In the genomic region with DNA sequence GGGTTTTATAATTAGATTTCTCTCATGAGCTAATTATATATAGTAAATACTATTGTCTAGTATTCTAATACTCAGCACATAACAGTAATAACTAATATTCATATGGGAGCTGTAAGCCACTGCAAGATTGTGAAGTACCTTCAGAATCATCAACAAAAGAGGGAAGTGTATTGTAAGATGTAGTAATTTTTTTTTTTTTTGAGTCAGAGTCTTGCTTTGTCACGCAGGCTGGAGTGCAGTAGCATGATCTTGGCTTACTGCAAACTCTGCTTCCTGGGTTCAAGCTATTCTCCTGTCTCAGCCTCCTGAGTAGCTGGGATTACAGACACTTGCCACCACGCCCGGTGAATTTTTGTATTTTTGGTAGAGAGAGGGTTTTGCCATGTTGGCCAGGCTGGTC, we compare ENCODE assay signal across 31 cellular contexts. TPM values are rescaled to one million over a fixed set of nuclear protein-coding genes. Genes with fewer than 3 reads are reported as not detected.
"Had no signal": no experiment of that assay in that cellular context is flagged by ENCODE, and none has a peak within 500 bp of the region (broad histone marks: within the 10 kb centered on the region; RNA-seq: fewer than 3 reads in every experiment).

No MANE protein-coding gene starts in this region.

- H3K9me3 ChIP-seq: thyroid gland had no signal

- H3K9me3 Mint-ChIP-seq: activated CD4-positive, alpha-beta T cell treated with anti-CD3 and anti-CD28 coated beads, Interleukin-2, amount 10 ng/mL, durations not matched to agents 24 days and 14 days; activated CD8-positive, alpha-beta T cell treated with anti-CD3 and anti-CD28 coated beads for 36 hours; activated naive CD4-positive, alpha-beta T cell treated with anti-CD3 and anti-CD28 coated beads, Interleukin-2, amount 10 ng/mL, durations not matched to agents 7 days and 5 days; activated naive CD8-positive, alpha-beta T cell treated with anti-CD3 and anti-CD28 coated beads, Interleukin-2, amount 50 U/mL, for 24 hours; immature natural killer cell; neural progenitor cell; T-helper 1 cell treated with Interleukin-12 subunit alpha and Interleukin-12 subunit beta and Interleukin-4 antibody, amounts not matched to agents 30 μg/mL and 1 μg/mL, for 36 hours had no signal

- H3K27me3 Mint-ChIP-seq: activated naive CD4-positive, alpha-beta T cell treated with anti-CD3 and anti-CD28 coated beads, Interleukin-2, amount 10 ng/mL, durations not matched to agents 7 days and 5 days; progenitor cell of endocrine pancreas had no signal

- H3K4me3 ChIP-seq: cardiac muscle cell, hepatocyte, lung, neural progenitor cell, thyroid gland had no signal

- H3K27ac Mint-ChIP-seq: activated CD4-positive, alpha-beta T cell treated with anti-CD3 and anti-CD28 coated beads, Interleukin-2, amount 10 ng/mL, durations not matched to agents 24 days and 14 days; activated CD8-positive, alpha-beta memory T cell treated with anti-CD3 and anti-CD28 coated beads, Interleukin-2, amount 10 ng/mL, durations not matched to agents 7 days and 5 days; activated CD8-positive, alpha-beta T cell treated with anti-CD3 and anti-CD28 coated beads for 36 hours; activated naive CD4-positive, alpha-beta T cell treated with anti-CD3 and anti-CD28 coated beads, Interleukin-2, amount 10 ng/mL, durations not matched to agents 7 days and 5 days; activated naive CD8-positive, alpha-beta T cell treated with anti-CD3 and anti-CD28 coated beads, Interleukin-2, amount 50 U/mL, for 24 hours; immature natural killer cell; neural progenitor cell; progenitor cell of endocrine pancreas; T-helper 1 cell treated with Interleukin-12 subunit alpha and Interleukin-12 subunit beta and Interleukin-4 antibody, amounts not matched to agents 30 μg/mL and 1 μg/mL, for 36 hours had no signal

- H3K4me1 ChIP-seq: neural progenitor cell, thyroid gland had no signal

- H3K27ac ChIP-seq: cardiac muscle cell, hepatocyte, neural progenitor cell, thyroid gland had no signal

- ATAC-seq: activated CD8-positive, alpha-beta memory T cell treated with anti-CD3 and anti-CD28 coated beads, Interleukin-2, amount 10 ng/mL, durations not matched to agents 7 days and 5 days; activated CD8-positive, alpha-beta T cell treated with anti-CD3 and anti-CD28 coated beads for 36 hours; activated naive CD8-positive, alpha-beta T cell treated with anti-CD3 and anti-CD28 coated beads, Interleukin-2, amount 50 U/mL, for 24 hours; left lobe of liver had no signal

- H3K27me3 ChIP-seq: cardiac muscle cell, hepatocyte, neural progenitor cell, thyroid gland had no signal

- H3K4me1 Mint-ChIP-seq: activated CD4-positive, alpha-beta T cell treated with anti-CD3 and anti-CD28 coated beads, Interleukin-2, amount 10 ng/mL, durations not matched to agents 24 days and 14 days; activated CD8-positive, alpha-beta memory T cell treated with anti-CD3 and anti-CD28 coated beads, Interleukin-2, amount 10 ng/mL, durations not matched to agents 7 days and 5 days; activated naive CD4-positive, alpha-beta T cell treated with anti-CD3 and anti-CD28 coated beads, Interleukin-2, amount 10 ng/mL, durations not matched to agents 7 days and 5 days; activated naive CD8-positive, alpha-beta T cell treated with anti-CD3 and anti-CD28 coated beads, Interleukin-2, amount 50 U/mL, for 24 hours; immature natural killer cell; neural progenitor cell had no signal

- H3K36me3 Mint-ChIP-seq: activated CD8-positive, alpha-beta memory T cell treated with anti-CD3 and anti-CD28 coated beads, Interleukin-2, amount 10 ng/mL, durations not matched to agents 7 days and 5 days; activated naive CD4-positive, alpha-beta T cell treated with anti-CD3 and anti-CD28 coated beads, Interleukin-2, amount 10 ng/mL, durations not matched to agents 7 days and 5 days; immature natural killer cell; naive B cell; neural progenitor cell had no signal

- H3K36me3 ChIP-seq: cardiac muscle cell, neural progenitor cell, thyroid gland had no signal

- H3K4me3 Mint-ChIP-seq: activated CD4-positive, alpha-beta T cell treated with anti-CD3 and anti-CD28 coated beads, Interleukin-2, amount 10 ng/mL, durations not matched to agents 24 days and 14 days; activated CD8-positive, alpha-beta memory T cell treated with anti-CD3 and anti-CD28 coated beads, Interleukin-2, amount 10 ng/mL, durations not matched to agents 7 days and 5 days; activated CD8-positive, alpha-beta T cell treated with anti-CD3 and anti-CD28 coated beads for 36 hours; activated naive CD4-positive, alpha-beta T cell treated with anti-CD3 and anti-CD28 coated beads, Interleukin-2, amount 10 ng/mL, durations not matched to agents 7 days and 5 days; activated naive CD8-positive, alpha-beta T cell treated with anti-CD3 and anti-CD28 coated beads, Interleukin-2, amount 50 U/mL, for 24 hours; immature natural killer cell; naive B cell; neural progenitor cell; T-helper 1 cell treated with Interleukin-12 subunit alpha and Interleukin-12 subunit beta and Interleukin-4 antibody, amounts not matched to agents 30 μg/mL and 1 μg/mL, for 36 hours had no signal

- DNase-seq: activated CD4-positive, alpha-beta T cell treated with anti-CD3 and anti-CD28 coated beads, Interleukin-2, amount 10 ng/mL, durations not matched to agents 24 days and 14 days; activated CD8-positive, alpha-beta memory T cell treated with anti-CD3 and anti-CD28 coated beads, Interleukin-2, amount 10 ng/mL, durations not matched to agents 7 days and 5 days; activated CD8-positive, alpha-beta T cell treated with anti-CD3 and anti-CD28 coated beads for 36 hours; activated effector memory CD4-positive, alpha-beta T cell treated with anti-CD3 and anti-CD28 coated beads, Interleukin-2, amount 50 U/mL, for 16 hours; activated naive CD4-positive, alpha-beta T cell treated with anti-CD3 and anti-CD28 coated beads, Interleukin-2, amount 10 ng/mL, durations not matched to agents 7 days and 5 days; activated naive CD8-positive, alpha-beta T cell treated with anti-CD3 and anti-CD28 coated beads, Interleukin-2, amount 50 U/mL, for 24 hours; activated T-cell treated with anti-CD3 and anti-CD28 coated beads for 4 hours; cortex of kidney; immature natural killer cell; naive B cell; retina; stimulated activated CD4-positive, alpha-beta T cell treated with anti-CD3 and anti-CD28 coated beads, Interleukin-2, amount 100 ng/mL, for 48 hours; stimulated activated CD8-positive, alpha-beta memory T cell treated with anti-CD3 and anti-CD28 coated beads, Interleukin-4, amount 100 ng/mL, for 48 hours; stimulated activated naive CD4-positive, alpha-beta T cell treated with Interleukin-2 at 50 U/mL for 16 hours; T1000; thyroid gland had no signal

RNA-seq across cellular contexts. Expression of a gene that starts 3.1 kb away (rescaled TPM):
- total RNA-seq: activated CD4-positive, alpha-beta T cell treated with anti-CD3 and anti-CD28 coated beads, Interleukin-2, amount 10 ng/mL, durations not matched to agents 24 days and 14 days; activated CD8-positive, alpha-beta memory T cell treated with anti-CD3 and anti-CD28 coated beads, Interleukin-2, amount 10 ng/mL, durations not matched to agents 7 days and 5 days; activated CD8-positive, alpha-beta T cell treated with anti-CD3 and anti-CD28 coated beads for 36 hours; cardiac muscle cell; cerebellum; epithelial cell of proximal tubule; fibroblast of villous mesenchyme; hepatocyte; kidney epithelial cell; left lobe of liver; lung; mesenteric fat pad; mucosa of gallbladder; osteoblast; progenitor cell of endocrine pancreas; subcutaneous adipose tissue; thyroid gland had no signal
